In genomic region chrX:97556359-97556758, GRCh38 we compare ENCODE assay signal across 19 cellular contexts.
DNase-seq lines count a peak whose midpoint lies in the region; ATAC-seq, FAIRE-seq and TF ChIP-seq lines count a peak whose summit lies in the region.
"Had no signal": no experiment of that assay in that cellular context is flagged by ENCODE, and none has a peak within 500 bp of the region (broad histone marks: within the 10 kb centered on the region; RNA-seq: fewer than 3 reads in every experiment).

No MANE protein-coding gene starts in this region.

- H3K27ac Mint-ChIP-seq in GM23338: peak overlapping the region; percentile 59; the same call in 1 of the 2 replicates
- peak overlapping the region; percentile 53 for H3K27ac Mint-ChIP-seq in stimulated activated naive B cell treated with anti-CD40 and anti-IgM and Interleukin-4, amounts not matched to agents 10 μg/mL and 1 μg/mL and 100 μg/mL, for 72 hours
- H3K27ac Mint-ChIP-seq in activated naive CD4-positive, alpha-beta T cell treated with anti-CD3 and anti-CD28 coated beads, Interleukin-2, amount 50 U/mL, for 72 hours: no peak overlapping the region
- H3K27ac Mint-ChIP-seq: B cell; CD8-positive, alpha-beta T cell; HFFc6; IgD-negative memory B cell had no signal

- peaks cover 6% of the 10 kb centered on the region; the same call in 1 of the 2 replicates for H3K4me1 ChIP-seq in GM23338 (ENCODE audit: insufficient read depth)
- no peaks in the 10 kb centered on the region for H3K4me1 ChIP-seq in H1 (replicated peaks in 1 of 4; ENCODE audit: control insufficient read depth in 3 of 4, insufficient read depth in 4 of 4, low read length in 3 of 4)
- H3K4me1 ChIP-seq: BLaER1 treated with 17β-estradiol and CSF1 and Interleukin-3, amounts not matched to agents 10 nM and 100 nM had no signal

- H3K4me2 ChIP-seq in GM23338: no peak overlapping the region
- H3K4me2 ChIP-seq in H1 (ENCODE audit: insufficient read depth in 1 of 2, low read depth in 2 of 2, low read length in 2 of 2): no peak overlapping the region
- H3K4me2 ChIP-seq: BLaER1 treated with 17β-estradiol and CSF1 and Interleukin-3, amounts not matched to agents 10 nM and 100 nM had no signal

- H3K27ac ChIP-seq in GM23338 (ENCODE audit: low read depth): peak overlapping the region; percentile 15; the same call in 1 of the 2 replicates
- no peak overlapping the region for H3K27ac ChIP-seq in H1 (ENCODE audit: low read depth, low read length)
- H3K27ac ChIP-seq: BLaER1 treated with 17β-estradiol and CSF1 and Interleukin-3, amounts not matched to agents 10 nM and 100 nM had no signal

- TF ChIP-seq CTCF in GM23338 (conservative IDR thresholded peaks at IDR 0.05; ENCODE audit: low read depth in 2 of 2): no peak
- TF ChIP-seq CTCF in H1 (IDR thresholded peaks at IDR 0.05; ENCODE audit: control extremely low read depth in 1 of 3, insufficient read depth in 1 of 3, low read depth in 1 of 3, low read length in 3 of 3): no peak

- H2BK120ac ChIP-seq in H1 (replicated peaks; ENCODE audit: low read depth, low read length): no peak overlapping the region

- H3K4me3 ChIP-seq in GM23338: no peak overlapping the region
- H3K4me3 ChIP-seq in H1 (ENCODE audit: extremely low read depth in 1 of 4, insufficient read depth in 2 of 4, low read depth in 3 of 4, low read length in 4 of 4): no peak overlapping the region
- H3K4me3 ChIP-seq: BLaER1 treated with 17β-estradiol and CSF1 and Interleukin-3, amounts not matched to agents 10 nM and 100 nM; GM12878 had no signal

- no peaks in the 10 kb centered on the region for H4K20me1 ChIP-seq in GM23338 (replicated peaks; ENCODE audit: insufficient read depth)
- H4K20me1 ChIP-seq in H1 (replicated peaks in 1 of 2; ENCODE audit: control insufficient read depth in 1 of 2, insufficient read depth in 2 of 2, low read length in 2 of 2): no peaks in the 10 kb centered on the region
- H4K20me1 ChIP-seq: BLaER1 treated with 17β-estradiol and CSF1 and Interleukin-3, amounts not matched to agents 10 nM and 100 nM had no signal

- TF ChIP-seq RAD21 in H1 (IDR thresholded peaks at IDR 0.05 in 1 of 2, conservative IDR thresholded peaks at IDR 0.05 in 1 of 2; ENCODE audit: low read depth in 2 of 2, low read length in 2 of 2): no peak

- H2BK15ac ChIP-seq in H1 (ENCODE audit: low read length): no peak overlapping the region

- no peak overlapping the region for H4K5ac ChIP-seq in H1 (ENCODE audit: insufficient read length, low read depth, low read length)

- no peaks in the 10 kb centered on the region for H3K9me2 ChIP-seq in GM23338 (ENCODE audit: insufficient read depth)

- no peak overlapping the region for H3K23ac ChIP-seq in H1 (ENCODE audit: insufficient read length)

- H4K8ac ChIP-seq in H1 (ENCODE audit: extremely low read depth, insufficient read depth, low read length): no peak overlapping the region

- H3K36me3 ChIP-seq in GM23338 (ENCODE audit: insufficient read depth) (no peaks in the 10 kb centered on the region), H1 (ENCODE audit: control insufficient read depth in 2 of 4, insufficient read depth in 4 of 4, low read length in 3 of 4) (no peaks in the 10 kb centered on the region)
- H3K36me3 ChIP-seq: BLaER1 treated with 17β-estradiol and CSF1 and Interleukin-3, amounts not matched to agents 10 nM and 100 nM had no signal

- no peaks in the 10 kb centered on the region; the same call in 2 of the 3 replicates for H3K36me3 Mint-ChIP-seq in GM23338 (ENCODE audit: low read depth)
- no peaks in the 10 kb centered on the region for H3K36me3 Mint-ChIP-seq in stimulated activated naive B cell treated with anti-CD40 and anti-IgM and Interleukin-4, amounts not matched to agents 10 μg/mL and 1 μg/mL and 100 μg/mL, for 72 hours
- no peaks in the 10 kb centered on the region for H3K36me3 Mint-ChIP-seq in activated naive CD4-positive, alpha-beta T cell treated with anti-CD3 and anti-CD28 coated beads, Interleukin-2, amount 50 U/mL, for 72 hours
- H3K36me3 Mint-ChIP-seq: CD8-positive, alpha-beta T cell had no signal

- ATAC-seq in GM23338: peak; percentile 57
- no peak for ATAC-seq in stimulated activated naive B cell treated with anti-CD40 and anti-IgM and Interleukin-4, amounts not matched to agents 10 μg/mL and 1 μg/mL and 100 μg/mL, for 72 hours (replicated peaks)
- no peak for ATAC-seq in activated naive CD4-positive, alpha-beta T cell treated with anti-CD3 and anti-CD28 coated beads, Interleukin-2, amount 50 U/mL, for 72 hours
- no peak for ATAC-seq in HG03159 (IDR thresholded peaks at IDR 0.05; ENCODE audit: unreplicated experiment)
- ATAC-seq: CD8-positive, alpha-beta T cell; GM12878; HCT116 had no signal

- H4K91ac ChIP-seq in H1 (replicated peaks; ENCODE audit: insufficient read length, low read length): no peak overlapping the region

- TF ChIP-seq POLR2A in H1 (IDR thresholded peaks at IDR 0.05; ENCODE audit: control extremely low read depth in 1 of 2, low read depth in 2 of 2, low read length in 2 of 2): no peak

- no peaks in the 10 kb centered on the region for H3K23me2 ChIP-seq in H1 (ENCODE audit: low read depth, low read length)

- POLR2A ChIA-PET in H1 (lab: Charles Lee; ENCODE audit: partially characterized antibody): interaction anchor here (0.6 kb wide), 1 partner anchor 172 kb away, joined by 3 read pairs; no protein-coding TSS in a partner anchor

- H3K9me3 Mint-ChIP-seq in GM23338: no peaks in the 10 kb centered on the region; the same call in 2 of the 3 replicates
- H3K9me3 Mint-ChIP-seq in stimulated activated naive B cell treated with anti-CD40 and anti-IgM and Interleukin-4, amounts not matched to agents 10 μg/mL and 1 μg/mL and 100 μg/mL, for 72 hours: no peaks in the 10 kb centered on the region
- H3K9me3 Mint-ChIP-seq in activated naive CD4-positive, alpha-beta T cell treated with anti-CD3 and anti-CD28 coated beads, Interleukin-2, amount 50 U/mL, for 72 hours: no peaks in the 10 kb centered on the region
- H3K9me3 Mint-ChIP-seq: CD8-positive, alpha-beta T cell; HFFc6; IgD-negative memory B cell had no signal

- no peak overlapping the region for H3K14ac ChIP-seq in H1 (ENCODE audit: insufficient read length)

- no peak overlapping the region for H3K56ac ChIP-seq in H1 (replicated peaks; ENCODE audit: insufficient read length, low read depth, low read length)

- DNase-seq in GM23338 (ENCODE audit: low spot score): peak; percentile 15
- DNase-seq in H1 (ENCODE audit: low read depth in 1 of 2, low spot score in 2 of 2): no peak
- DNase-seq in iPS DF 4.7 (ENCODE audit: extremely low read depth, low spot score): peak; percentile 1
- no peak for DNase-seq in stimulated activated naive B cell treated with anti-CD40 and anti-IgM and Interleukin-4, amounts not matched to agents 10 μg/mL and 1 μg/mL and 100 μg/mL, for 72 hours
- DNase-seq in NCI-H526 treated with DMSO at 0.1 percent for 48 hours (lab: John Stamatoyannopoulos, UW): no peak
- DNase-seq in activated naive CD4-positive, alpha-beta T cell treated with anti-CD3 and anti-CD28 coated beads, Interleukin-2, amount 50 U/mL, for 72 hours (ENCODE audit: low spot score in 2 of 2): no peak
- DNase-seq: Calu3; CD8-positive, alpha-beta T cell; DMS79 treated with DMSO at 0.1 percent for 48 hours; HFFc6 had no signal

- FAIRE-seq in H1 (lab: Jason Lieb, UNC): no peak
- FAIRE-seq: GM12878, GM19239, H54, HTR-8/SVneo had no signal

- no peak overlapping the region for H2BK20ac ChIP-seq in H1 (ENCODE audit: low read length)

- H3K4me3 Mint-ChIP-seq in GM23338: no peak overlapping the region
- H3K4me3 Mint-ChIP-seq in stimulated activated naive B cell treated with anti-CD40 and anti-IgM and Interleukin-4, amounts not matched to agents 10 μg/mL and 1 μg/mL and 100 μg/mL, for 72 hours: no peak overlapping the region
- H3K4me3 Mint-ChIP-seq: B cell; CD8-positive, alpha-beta T cell; HFFc6; IgD-negative memory B cell had no signal

- CTCF ChIA-PET in H1 (lab: Charles Lee; ENCODE audit: partially characterized antibody): no interaction called here

- no peak overlapping the region for H2BK12ac ChIP-seq in H1 (ENCODE audit: low read depth, low read length)

- H2BK5ac ChIP-seq in H1 (ENCODE audit: low read depth, low read length): no peak overlapping the region

- no peak for TF ChIP-seq EP300 in H1 (IDR thresholded peaks at IDR 0.05; ENCODE audit: borderline replicate concordance in 1 of 2, low read depth in 2 of 2, low read length in 2 of 2)

- no peaks in the 10 kb centered on the region for H3K27me3 ChIP-seq in GM23338 (ENCODE audit: insufficient read depth)
- no peaks in the 10 kb centered on the region for H3K27me3 ChIP-seq in H1 (replicated peaks in 1 of 4; ENCODE audit: control insufficient read depth in 3 of 4, extremely low read depth in 1 of 4, insufficient read depth in 3 of 4, low read length in 3 of 4)

- no peaks in the 10 kb centered on the region for H3F3A ChIP-seq in GM23338 (replicated peaks; ENCODE audit: low read depth)

- no peak overlapping the region for H3K4ac ChIP-seq in H1 (replicated peaks; ENCODE audit: insufficient read length, low read depth, low read length)

- H2AK5ac ChIP-seq in H1 (ENCODE audit: low read depth, low read length): no peak overlapping the region

- H3K4me1 Mint-ChIP-seq in GM23338: peaks cover 8% of the 10 kb centered on the region; the same call in 2 of the 3 replicates
- H3K4me1 Mint-ChIP-seq in stimulated activated naive B cell treated with anti-CD40 and anti-IgM and Interleukin-4, amounts not matched to agents 10 μg/mL and 1 μg/mL and 100 μg/mL, for 72 hours: no peaks in the 10 kb centered on the region
- H3K4me1 Mint-ChIP-seq: B cell had no signal

- H3K9me3 ChIP-seq in H1 (ENCODE audit: insufficient read depth in 2 of 2, low read depth in 1 of 2, low read length in 1 of 2): no peaks in the 10 kb centered on the region
- H3K9me3 ChIP-seq: BLaER1 treated with 17β-estradiol and CSF1 and Interleukin-3, amounts not matched to agents 10 nM and 100 nM had no signal

- H3K79me2 ChIP-seq in GM23338 (replicated peaks; ENCODE audit: insufficient read depth): no peaks in the 10 kb centered on the region
- H3K79me2 ChIP-seq in H1 (ENCODE audit: control insufficient read depth in 1 of 2, insufficient read depth in 2 of 2, low read length in 2 of 2): no peaks in the 10 kb centered on the region

- H2AFZ ChIP-seq in GM23338 (no peak overlapping the region), H1 (ENCODE audit: low read length) (no peak overlapping the region)

- no peak overlapping the region for H3K18ac ChIP-seq in H1 (ENCODE audit: extremely low read depth, low read length)

- H3K79me1 ChIP-seq in H1 (ENCODE audit: low read depth, low read length): no peaks in the 10 kb centered on the region

- H3K27me3 Mint-ChIP-seq in GM23338 (ENCODE audit: insufficient read depth, low read depth, poor library complexity): no peaks in the 10 kb centered on the region
- peaks cover 0 to 3% of the 10 kb centered on the region in 2 donors for H3K27me3 Mint-ChIP-seq in stimulated activated naive B cell treated with anti-CD40 and anti-IgM and Interleukin-4, amounts not matched to agents 10 μg/mL and 1 μg/mL and 100 μg/mL, for 72 hours
- H3K27me3 Mint-ChIP-seq: B cell, IgD-negative memory B cell had no signal

- 74% methylated on average over 3 of the region's 3 CpGs; no CpG with 5 or more reads in 1 of the 2 experiments for WGBS in H1 (ENCODE audit: extremely low coverage in 1 of 2, insufficient coverage in 1 of 2, insufficient read length in 1 of 2, insufficient replicate concordance in 2 of 2, low coverage in 1 of 2, low lambda C conversion rate in 2 of 2, missing lambda C conversion rate in 1 of 2), 2 experiments

- no peak overlapping the region for H3K9ac ChIP-seq in H1 (replicated peaks in 1 of 4; ENCODE audit: extremely low read depth in 1 of 4, low read depth in 3 of 4, low read length in 3 of 4)
- H3K9ac ChIP-seq: BLaER1 treated with 17β-estradiol and CSF1 and Interleukin-3, amounts not matched to agents 10 nM and 100 nM had no signal

Comparison
In these comparisons a context has a peak if more than half of its experiments do, and no peak if none do; other contexts are left out.
1. DNase-seq: peak in GM23338 (single experiment) and iPS DF 4.7 (single experiment); none in H1 (0 of 2), stimulated activated naive B cell treated with anti-CD40 and anti-IgM and Interleukin-4, amounts not matched to agents 10 μg/mL and 1 μg/mL and 100 μg/mL, for 72 hours (single experiment), NCI-H526 treated with DMSO at 0.1 percent for 48 hours (single experiment) and activated naive CD4-positive, alpha-beta T cell treated with anti-CD3 and anti-CD28 coated beads, Interleukin-2, amount 50 U/mL, for 72 hours (0 of 2).
2. H3K27ac Mint-ChIP-seq: peak in GM23338 (single experiment) and stimulated activated naive B cell treated with anti-CD40 and anti-IgM and Interleukin-4, amounts not matched to agents 10 μg/mL and 1 μg/mL and 100 μg/mL, for 72 hours (single experiment); none in activated naive CD4-positive, alpha-beta T cell treated with anti-CD3 and anti-CD28 coated beads, Interleukin-2, amount 50 U/mL, for 72 hours (0 of 2).